11 cellular contexts compared by ENCODE assay signal in genomic region chr5:157651011-157651611, GRCh38. TPM values are rescaled to one million over a fixed set of nuclear protein-coding genes. Genes with fewer than 3 reads are reported as not detected.
A peak's percentile ranks its signal among the peaks of the same experiment; 100 is the strongest.
DNase-seq lines count a peak whose midpoint lies in the region; ATAC-seq and TF ChIP-seq lines count a peak whose summit lies in the region.
"Had no signal": no experiment of that assay in that cellular context is flagged by ENCODE, and none has a peak within 500 bp of the region (broad histone marks: within the 10 kb centered on the region; RNA-seq: fewer than 3 reads in every experiment).

No MANE protein-coding gene starts in this region.

- TF ChIP-seq EP300 in esophagus muscularis mucosa (IDR thresholded peaks at IDR 0.05): no peak

- no peak for TF ChIP-seq CTCF in Caco-2 (IDR thresholded peaks at IDR 0.05; ENCODE audit: insufficient read depth in 1 of 2, low read depth in 1 of 2, low read length in 1 of 2, severe bottlenecking in 1 of 2, unreplicated experiment in 1 of 2)
- no peak for TF ChIP-seq CTCF in esophagus muscularis mucosa (IDR thresholded peaks at IDR 0.05)
- no peak for TF ChIP-seq CTCF in gastrocnemius medialis (IDR thresholded peaks at IDR 0.05 in 4 of 5, conservative IDR thresholded peaks at IDR 0.05 in 1 of 5)

- ATAC-seq in gastrocnemius medialis (no peak), HG02571 (IDR thresholded peaks at IDR 0.05; ENCODE audit: unreplicated experiment) (no peak), HG03469 (IDR thresholded peaks at IDR 0.05; ENCODE audit: unreplicated experiment) (no peak), SK-N-SH treated with all-trans-retinoic acid at 6 μM for 48 hours (no peak)

- H3K9me3 ChIP-seq in Caco-2 (no peaks in the 10 kb centered on the region), HUES6 (ENCODE audit: control insufficient read depth, insufficient read depth, low read depth, low read length) (peaks cover 17% of the 10 kb centered on the region), esophagus muscularis mucosa (no peaks in the 10 kb centered on the region), gastrocnemius medialis (peaks cover 0 to 5% (median 0%) of the 10 kb centered on the region in 3 donors)

- H3K27me3 Mint-ChIP-seq in Caco-2 (ENCODE audit: insufficient read depth, unreplicated experiment): no peaks in the 10 kb centered on the region

- TF ChIP-seq POLR2A in esophagus muscularis mucosa (IDR thresholded peaks at IDR 0.05; ENCODE audit: low read depth) (no peak), gastrocnemius medialis (IDR thresholded peaks at IDR 0.05) (no peak)

- no peaks in the 10 kb centered on the region for H3K36me3 ChIP-seq in Caco-2 (ENCODE audit: control insufficient read depth, insufficient read depth, low read length)
- H3K36me3 ChIP-seq in HUES6 (ENCODE audit: control insufficient read depth, insufficient read depth, low read length): no peaks in the 10 kb centered on the region
- H3K36me3 ChIP-seq in esophagus muscularis mucosa: no peaks in the 10 kb centered on the region
- H3K36me3 ChIP-seq in gastrocnemius medialis: no peaks in the 10 kb centered on the region

- H3K27ac ChIP-seq in HUES6 (ENCODE audit: low read depth, low read length) (no peak overlapping the region), esophagus muscularis mucosa (replicated peaks in 1 of 4) (no peak overlapping the region), gastrocnemius medialis (no peak overlapping the region)

- 81% methylated on average over 29 of the region's 33 CpGs for WGBS in esophagus muscularis mucosa

- no peak for DNase-seq in Caco-2
- DNase-seq in esophagus muscularis mucosa (ENCODE audit: extremely low spot score): no peak
- no peak for DNase-seq in gastrocnemius medialis
- DNase-seq: DMS 273 treated with DMSO at 0.1 percent for 48 hours, SIG-M5 had no signal

- POLR2A ChIA-PET in Caco-2 (lab: Charles Lee): interaction anchor here (0.5 to 1.5 kb wide), 8 partner anchors 68 to 378 kb away, joined by 3 to 17 read pairs (median 4); partner anchors contain the start of gene THG1L

- no TSS peak for BruUV-seq in Caco-2 (replicated peaks; lab: Mats Ljungman, UMichigan)

- CTCF ChIA-PET in Caco-2 (lab: Charles Lee): interaction anchor here (1.0 to 2.1 kb wide), 10 partner anchors 18 to 323 kb away, joined by 3 to 16 read pairs (median 6); partner anchors contain the start of genes LSM11 and THG1L

- peak overlapping the region; percentile 73 for H3K4me3 Mint-ChIP-seq in Caco-2 (ENCODE audit: unreplicated experiment)

- peaks cover 7% of the 10 kb centered on the region for H3K4me1 ChIP-seq in Caco-2
- no peaks in the 10 kb centered on the region for H3K4me1 ChIP-seq in HUES6 (ENCODE audit: control insufficient read depth, insufficient read depth, low read length)
- H3K4me1 ChIP-seq in esophagus muscularis mucosa: peaks cover 4 to 12% (median 9%) of the 10 kb centered on the region in 4 donors
- no peaks in the 10 kb centered on the region for H3K4me1 ChIP-seq in gastrocnemius medialis

- intact Hi-C loops in Caco-2 (cut with micrococcal nuclease; ENCODE audit: unreplicated experiment): loop anchor here (1.0 to 5.0 kb wide), 5 partner anchors 19 to 123 kb away; partner anchors contain the start of genes ADAM19 and LSM11
- intact Hi-C loops in esophagus muscularis mucosa (cut with DNase I): loop anchor here (10.0 kb wide), 1 partner anchor 66 kb away; no protein-coding TSS in a partner anchor
- intact Hi-C loops in gastrocnemius medialis (cut with DNase I; ENCODE audit: low total_unique reads): no loop called here

- H3K9ac ChIP-seq in HUES6 (ENCODE audit: low read length): no peak overlapping the region

- H3K4me1 Mint-ChIP-seq in Caco-2 (ENCODE audit: low read depth, unreplicated experiment): peaks cover 6% of the 10 kb centered on the region

- in situ Hi-C loops in gastrocnemius medialis (cut with MboI; ENCODE audit: low sequenced_read_pairs in 4 of 4): no loop called here

- peaks cover 9% of the 10 kb centered on the region for H3K9me3 Mint-ChIP-seq in Caco-2 (ENCODE audit: unreplicated experiment)

- H3K27me3 ChIP-seq in Caco-2 (replicated peaks; ENCODE audit: control insufficient read depth, insufficient read depth, low read length) (no peaks in the 10 kb centered on the region), HUES6 (ENCODE audit: control insufficient read depth, insufficient read depth, low read length) (peaks cover 4% of the 10 kb centered on the region; the same call in 1 of the 2 replicates), esophagus muscularis mucosa (no peaks in the 10 kb centered on the region), gastrocnemius medialis (peaks cover 7 to 14% (median 7%) of the 10 kb centered on the region in 3 donors)

- peaks cover 13% of the 10 kb centered on the region for H3K36me3 Mint-ChIP-seq in Caco-2 (ENCODE audit: insufficient read depth, unreplicated experiment)

- H3K4me3 ChIP-seq in Caco-2 (ENCODE audit: low read depth, low read length): peak overlapping the region; percentile 57
- peak overlapping the region; percentile 56; the same call in 1 of the 2 replicates for H3K4me3 ChIP-seq in HUES6 (ENCODE audit: low read depth, low read length)
- peak overlapping the region; percentile 56 to 67 (median 60) for H3K4me3 ChIP-seq in esophagus muscularis mucosa
- peak overlapping the region in 3 of 4 donors; percentile 35 to 43 (median 41) for H3K4me3 ChIP-seq in gastrocnemius medialis

- peak overlapping the region; percentile 90 for H3K27ac Mint-ChIP-seq in Caco-2 (ENCODE audit: unreplicated experiment)

TF ChIP-seq in SK-N-SH treated with all-trans-retinoic acid at 6 μM for 48 hours, 23 proteins besides CTCF, POLR2A, EP300 and RAD21:
- no peak for TF ChIP-seq CSDC2 (CRISPR knock-in tag; IDR thresholded peaks at IDR 0.05)
- TF ChIP-seq PPARA (CRISPR knock-in tag; IDR thresholded peaks at IDR 0.05; ENCODE audit: borderline replicate concordance): no peak
- TF ChIP-seq SNAI2 (CRISPR knock-in tag; IDR thresholded peaks at IDR 0.05): no peak

RNA-seq across cellular contexts. Expression of gene SOX30, which starts 1.1 kb away (rescaled TPM):
- total RNA-seq in Caco-2 (2022): 2.9 and 3.1 TPM in 2 replicates
- under 1 TPM in 2 of 4 donors, not detected in 2; 0.17 to 0.34 TPM for total RNA-seq in esophagus muscularis mucosa
- not detected for total RNA-seq in gastrocnemius medialis

RNA-seq across cellular contexts. Expression of gene C5orf52, which starts 20.2 kb away (rescaled TPM):
- total RNA-seq in Caco-2 (2022) (not detected in 2 replicates), esophagus muscularis mucosa (not detected), gastrocnemius medialis (not detected)
- total RNA-seq: epithelial cell of proximal tubule, ureter had no signal
